In genomic region chr2:204871246-204871953, GRCh38 we compare ENCODE assay signal across 8 cellular contexts.
DNase-seq lines count a peak whose midpoint lies in the region; ATAC-seq and TF ChIP-seq lines count a peak whose summit lies in the region.

No MANE protein-coding gene starts in this region.

- no peak overlapping the region for H3K27ac Mint-ChIP-seq in nephron progenitor cell

- H3K27me3 Mint-ChIP-seq in nephron progenitor cell (ENCODE audit: low read depth, poor library complexity), result peaks cover 5% of the 10 kb centered on the region

- TF ChIP-seq CTCF in nephron progenitor cell (IDR thresholded peaks at IDR 0.05) (peak; percentile 28), omental fat pad (IDR thresholded peaks at IDR 0.05) (no peak)

- peak; percentile 5 for DNase-seq in SKM-1 treated with dmso at 0.1 percent for 144 hours (lab: John Stamatoyannopoulos, UW; ENCODE audit: unreplicated experiment)
- no peak for DNase-seq in SKM-1 (lab: John Stamatoyannopoulos, UW; ENCODE audit: unreplicated experiment)
- peak; percentile 53 for DNase-seq in NCI-H446 treated with DMSO at 0.1 percent for 48 hours (lab: John Stamatoyannopoulos, UW)
- DNase-seq in dedifferentiated amniotic fluid mesenchymal stem cell (ENCODE audit: extremely low spot score), result peak; percentile 65
- DNase-seq in nephron progenitor cell, result no peak
- DNase-seq in omental fat pad (ENCODE audit: low spot score), result no peak
- no peak for DNase-seq in NK-92 (lab: John Stamatoyannopoulos, UW; ENCODE audit: unreplicated experiment)
- DNase-seq in GF-D8 (lab: John Stamatoyannopoulos, UW), result no peak

- no peak overlapping the region for H3K4me3 Mint-ChIP-seq in nephron progenitor cell

- ATAC-seq in omental fat pad (ENCODE audit: low FRiP score), result no peak

- peaks cover 15% of the 10 kb centered on the region for H3K4me1 Mint-ChIP-seq in nephron progenitor cell

- H3K36me3 Mint-ChIP-seq in nephron progenitor cell (ENCODE audit: low read depth), result no peaks in the 10 kb centered on the region

- H3K9me3 Mint-ChIP-seq in nephron progenitor cell, result peaks cover 8% of the 10 kb centered on the region

Comparison
In these comparisons a context has a peak if more than half of its experiments do, and no peak if none do; other contexts are left out.
1. DNase-seq: peak in SKM-1 treated with dmso at 0.1 percent for 144 hours (single experiment), NCI-H446 treated with DMSO at 0.1 percent for 48 hours (single experiment) and dedifferentiated amniotic fluid mesenchymal stem cell (single experiment); none in SKM-1 (single experiment), nephron progenitor cell (single experiment), omental fat pad (single experiment), NK-92 (single experiment) and GF-D8 (single experiment).